In genomic region chr2:107932483-107932882, GRCh38 we compare ENCODE assay signal across 20 cellular contexts.
DNase-seq lines count a peak whose midpoint lies in the region; ATAC-seq and TF ChIP-seq lines count a peak whose summit lies in the region.
"Had no signal": no experiment of that assay in that cellular context is flagged by ENCODE, and none has a peak within 500 bp of the region (broad histone marks: within the 10 kb centered on the region; RNA-seq: fewer than 3 reads in every experiment).

No MANE protein-coding gene starts in this region.

- no peaks in the 10 kb centered on the region for H3K9me3 ChIP-seq in tibial artery
- H3K9me3 ChIP-seq: BLaER1 treated with 17β-estradiol and CSF1 and Interleukin-3, amounts not matched to agents 10 nM and 100 nM; SJCRH30; thyroid gland had no signal

- TF ChIP-seq CTCF in fibroblast of mammary gland (conservative IDR thresholded peaks at IDR 0.05; ENCODE audit: control insufficient read depth, insufficient read depth, low read depth, low read length) (no peak), tibial artery (IDR thresholded peaks at IDR 0.05) (no peak)

- H3K36me3 ChIP-seq in tibial artery: no peaks in the 10 kb centered on the region
- H3K36me3 ChIP-seq: BLaER1 treated with 17β-estradiol and CSF1 and Interleukin-3, amounts not matched to agents 10 nM and 100 nM; neural progenitor cell; SJCRH30; thyroid gland had no signal

- peaks cover 0 to 6% (median 0%) of the 10 kb centered on the region in 4 donors for H3K4me1 ChIP-seq in tibial artery
- H3K4me1 ChIP-seq: BLaER1 treated with 17β-estradiol and CSF1 and Interleukin-3, amounts not matched to agents 10 nM and 100 nM; SJCRH30; thyroid gland had no signal

- H3K4me3 ChIP-seq in fibroblast of mammary gland (ENCODE audit: control insufficient read depth, low read depth, low read length) (no peak overlapping the region), skeletal muscle cell (ENCODE audit: low read depth, low read length) (no peak overlapping the region), tibial artery (no peak overlapping the region)
- H3K4me3 ChIP-seq: BLaER1 treated with 17β-estradiol and CSF1 and Interleukin-3, amounts not matched to agents 10 nM and 100 nM; coronary artery; neural progenitor cell; SJCRH30; thyroid gland had no signal

- ATAC-seq in GM19397 (IDR thresholded peaks at IDR 0.05; ENCODE audit: unreplicated experiment) (no peak), GM19351 (IDR thresholded peaks at IDR 0.05; ENCODE audit: unreplicated experiment) (no peak)
- ATAC-seq: activated CD4-positive, CD25-positive, alpha-beta regulatory T cell treated with anti-CD3 and anti-CD28 coated beads, Interleukin-2, amount 50 U/mL, for 24 hours; stimulated activated memory B cell treated with anti-CD40 and anti-IgM and Interleukin-4, amounts not matched to agents 10 μg/mL and 1 μg/mL and 100 μg/mL, for 72 hours had no signal

- no peaks in the 10 kb centered on the region for H3K27me3 ChIP-seq in tibial artery
- H3K27me3 ChIP-seq: BLaER1 treated with 17β-estradiol and CSF1 and Interleukin-3, amounts not matched to agents 10 nM and 100 nM; neural progenitor cell; SJCRH30; thyroid gland had no signal

- DNase-seq in DMS 273 (lab: John Stamatoyannopoulos, UW; ENCODE audit: unreplicated experiment) (peak; percentile 61), DMS 273 treated with DMSO at 0.1 percent for 48 hours (lab: John Stamatoyannopoulos, UW) (no peak), amniotic epithelial cell (ENCODE audit: low read depth) (peak; percentile 0), fibroblast of mammary gland (ENCODE audit: low read depth) (peak; percentile 49), skeletal muscle cell (ENCODE audit: low read depth) (peak; percentile 63), tibial artery (no peak)
- DNase-seq: erythroblast, H9, KG1, T1000, thyroid gland had no signal

- intact Hi-C loops in tibial artery (cut with DNase I; ENCODE audit: low total_unique reads): no loop called here

- no peak overlapping the region for H3K27ac ChIP-seq in tibial artery
- H3K27ac ChIP-seq: 22Rv1; BLaER1 treated with 17β-estradiol and CSF1 and Interleukin-3, amounts not matched to agents 10 nM and 100 nM; coronary artery; neural progenitor cell; SJCRH30; thyroid gland had no signal

Comparison
In these comparisons a context has a peak if more than half of its experiments do, and no peak if none do; other contexts are left out.
1. DNase-seq: peak in DMS 273 (single experiment), amniotic epithelial cell (single experiment), fibroblast of mammary gland (single experiment) and skeletal muscle cell (single experiment); none in DMS 273 treated with DMSO at 0.1 percent for 48 hours (single experiment) and tibial artery (0 of 2).